21 cellular contexts compared by ENCODE assay signal in the genomic region with DNA sequence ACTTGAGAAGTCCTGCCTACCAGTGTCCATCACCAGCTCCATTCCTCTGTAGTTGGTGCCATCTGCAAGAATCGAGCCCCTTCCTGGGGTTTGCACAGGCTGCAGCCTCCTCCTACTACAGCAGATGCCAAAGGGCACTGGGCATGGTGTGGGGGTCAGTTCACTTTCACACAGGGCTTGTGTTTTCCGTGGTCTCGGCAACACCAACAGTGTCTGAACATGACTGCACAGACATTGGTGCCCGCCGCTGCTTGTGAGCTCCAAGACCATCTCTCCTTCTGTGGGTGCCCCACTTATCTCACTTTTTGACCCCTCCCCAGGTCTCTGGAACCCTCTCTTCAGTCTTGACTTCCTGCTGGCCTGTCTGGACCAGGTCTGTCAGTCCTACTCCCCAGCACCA. TPM values are rescaled to one million over a fixed set of nuclear protein-coding genes. Genes with fewer than 3 reads are reported as not detected.
DNase-seq lines count a peak whose midpoint lies in the region; ATAC-seq and TF ChIP-seq lines count a peak whose summit lies in the region.
"Had no signal": no experiment of that assay in that cellular context is flagged by ENCODE, and none has a peak within 500 bp of the region (broad histone marks: within the 10 kb centered on the region; RNA-seq: fewer than 3 reads in every experiment).

No MANE protein-coding gene starts in this region.

- peak overlapping the region; percentile 12 for H3K27ac Mint-ChIP-seq in activated CD4-positive, alpha-beta T cell treated with anti-CD3 and anti-CD28 coated beads for 36 hours
- H3K27ac Mint-ChIP-seq in nephron progenitor cell, result peak overlapping the region; percentile 76
- H3K27ac Mint-ChIP-seq: HFFc6 had no signal

- in situ Hi-C loops in Panc1 (cut with HindIII; ENCODE audit: low pct_unique_long_range_greater_than_20kb, low sequenced_read_pairs), result no loop called here

- no peaks in the 10 kb centered on the region for H3F3A ChIP-seq in smooth muscle cell (ENCODE audit: low read depth)

- TF ChIP-seq CTCF in Panc1 (IDR thresholded peaks at IDR 0.05), result no peak
- TF ChIP-seq CTCF in nephron progenitor cell (IDR thresholded peaks at IDR 0.05), result no peak
- TF ChIP-seq CTCF in smooth muscle cell (IDR thresholded peaks at IDR 0.05; ENCODE audit: borderline replicate concordance, insufficient read depth, poor library complexity, severe bottlenecking), result no peak

- no peak overlapping the region for H3K9ac ChIP-seq in smooth muscle cell (ENCODE audit: low read depth)

- DNase-seq in activated CD4-positive, alpha-beta T cell treated with anti-CD3 and anti-CD28 coated beads for 36 hours, result no peak
- no peak for DNase-seq in activated CD4-positive, alpha-beta T cell treated with anti-CD3 and anti-CD28 coated beads for 1 hour
- DNase-seq in Panc1 (ENCODE audit: low read depth, low spot score) (no peak), caudate nucleus (lab: John Stamatoyannopoulos, UW) (no peak), nephron progenitor cell (no peak), CD1c-positive myeloid dendritic cell (ENCODE audit: extremely low spot score) (no peak), DMS153 (lab: John Stamatoyannopoulos, UW) (no peak), smooth muscle cell (lab: John Stamatoyannopoulos, UW; ENCODE audit: unreplicated experiment) (no peak)
- DNase-seq: CD4-positive, CD25-positive, alpha-beta regulatory T cell; HFFc6; KG1; MG63; NCI-H1694; NCI-H2029 treated with DMSO at 0.1 percent for 48 hours; NCI-H446 treated with DMSO at 0.1 percent for 48 hours; NCI-H526; NCI-H82; NK-92 treated with Interleukin-12 subunit alpha and Interleukin-12 subunit beta, amount 100 ng/mL, for 24 hours; PC-3; SJCRH30 had no signal

- H2AFZ ChIP-seq in smooth muscle cell (ENCODE audit: low read depth), result no peak overlapping the region

- peaks cover 7% of the 10 kb centered on the region for H3K4me1 Mint-ChIP-seq in activated CD4-positive, alpha-beta T cell treated with anti-CD3 and anti-CD28 coated beads for 36 hours
- no peaks in the 10 kb centered on the region for H3K4me1 Mint-ChIP-seq in nephron progenitor cell

- H3K36me3 ChIP-seq in Panc1 (ENCODE audit: control insufficient read depth, insufficient read depth, low read length), result no peaks in the 10 kb centered on the region
- H3K36me3 ChIP-seq in smooth muscle cell (ENCODE audit: low read depth), result no peaks in the 10 kb centered on the region
- H3K36me3 ChIP-seq: MG63, SJCRH30 had no signal

- H3K4me2 ChIP-seq in smooth muscle cell, result no peak overlapping the region

- no peaks in the 10 kb centered on the region for H4K20me1 ChIP-seq in smooth muscle cell (ENCODE audit: low read depth)

- H3K27me3 ChIP-seq in Panc1 (ENCODE audit: control insufficient read depth, insufficient read depth, low read length), result no peaks in the 10 kb centered on the region
- H3K27me3 ChIP-seq in smooth muscle cell (ENCODE audit: low read depth), result no peaks in the 10 kb centered on the region
- H3K27me3 ChIP-seq: MG63, SJCRH30 had no signal

- H3K4me1 ChIP-seq in Panc1 (ENCODE audit: control insufficient read depth, insufficient read depth, low read length), result no peaks in the 10 kb centered on the region
- no peaks in the 10 kb centered on the region for H3K4me1 ChIP-seq in smooth muscle cell (ENCODE audit: low read depth)
- H3K4me1 ChIP-seq: SJCRH30 had no signal

- ATAC-seq in activated CD4-positive, alpha-beta T cell treated with anti-CD3 and anti-CD28 coated beads for 36 hours, result no peak
- no peak for ATAC-seq in Panc1
- ATAC-seq: PC-3, Right ventricle myocardium inferior had no signal

- H3K9me3 Mint-ChIP-seq in activated CD4-positive, alpha-beta T cell treated with anti-CD3 and anti-CD28 coated beads for 36 hours (ENCODE audit: low read depth), result no peaks in the 10 kb centered on the region
- peaks cover 3% of the 10 kb centered on the region for H3K9me3 Mint-ChIP-seq in nephron progenitor cell
- H3K9me3 Mint-ChIP-seq: HFFc6 had no signal

- H3K27me3 Mint-ChIP-seq in activated CD4-positive, alpha-beta T cell treated with anti-CD3 and anti-CD28 coated beads for 36 hours, result no peaks in the 10 kb centered on the region
- H3K27me3 Mint-ChIP-seq in nephron progenitor cell (ENCODE audit: low read depth, poor library complexity), result peaks cover 3% of the 10 kb centered on the region
- H3K27me3 Mint-ChIP-seq: CD4-positive, CD25-positive, alpha-beta regulatory T cell had no signal

- POLR2A ChIA-PET in activated CD4-positive, alpha-beta T cell treated with anti-CD3 and anti-CD28 coated beads for 36 hours (lab: Charles Lee), result no interaction called here
- POLR2A ChIA-PET in Panc1 (lab: Charles Lee), result no interaction called here

- CTCF ChIA-PET in activated CD4-positive, alpha-beta T cell treated with anti-CD3 and anti-CD28 coated beads for 36 hours (lab: Charles Lee), result no interaction called here
- CTCF ChIA-PET in Panc1 (lab: Charles Lee), result no interaction called here

- no peaks in the 10 kb centered on the region for H3K36me3 Mint-ChIP-seq in activated CD4-positive, alpha-beta T cell treated with anti-CD3 and anti-CD28 coated beads for 36 hours (ENCODE audit: low read depth)
- H3K36me3 Mint-ChIP-seq in nephron progenitor cell (ENCODE audit: low read depth), result peaks cover 4% of the 10 kb centered on the region
- H3K36me3 Mint-ChIP-seq: CD4-positive, CD25-positive, alpha-beta regulatory T cell had no signal

- H3K9me3 ChIP-seq in Panc1 (ENCODE audit: control insufficient read depth, insufficient read depth, low read depth, low read length), result no peaks in the 10 kb centered on the region
- no peaks in the 10 kb centered on the region for H3K9me3 ChIP-seq in smooth muscle cell (replicated peaks; ENCODE audit: low read depth)
- H3K9me3 ChIP-seq: MG63, SJCRH30 had no signal

- H3K27ac ChIP-seq in Panc1 (ENCODE audit: low read length) (no peak overlapping the region), caudate nucleus (ENCODE audit: low read depth, low read length) (peak overlapping the region; percentile 89), smooth muscle cell (ENCODE audit: low read depth) (no peak overlapping the region)
- H3K27ac ChIP-seq: SJCRH30 had no signal

- no peaks in the 10 kb centered on the region for H3K79me2 ChIP-seq in smooth muscle cell (ENCODE audit: low read depth)

- TSS peak; percentile 59 for BruUV-seq in Panc1 (replicated peaks; lab: Mats Ljungman, UMichigan)

- H3K4me3 ChIP-seq in Panc1 (ENCODE audit: low read depth in 2 of 2, low read length in 2 of 2) (no peak overlapping the region), smooth muscle cell (no peak overlapping the region)
- H3K4me3 ChIP-seq: MG63, SJCRH30 had no signal

- no peak overlapping the region for H3K4me3 Mint-ChIP-seq in activated CD4-positive, alpha-beta T cell treated with anti-CD3 and anti-CD28 coated beads for 36 hours
- no peak overlapping the region for H3K4me3 Mint-ChIP-seq in nephron progenitor cell
- H3K4me3 Mint-ChIP-seq: CD4-positive, CD25-positive, alpha-beta regulatory T cell; HFFc6 had no signal

- intact Hi-C loops in activated CD4-positive, alpha-beta T cell treated with anti-CD3 and anti-CD28 coated beads for 36 hours (cut with DNase I, micrococcal nuclease), result no loop called here
- intact Hi-C loops in Panc1 (cut with micrococcal nuclease; ENCODE audit: unreplicated experiment), result no loop called here

- WGBS in smooth muscle cell (ENCODE audit: low lambda C conversion rate), result 96% methylated on average over 5 of the region's 5 CpGs

RNA-seq across cellular contexts. Expression of a gene that starts 15.2 kb away (rescaled TPM):
- 1 to 10 TPM; 4.2 to 4.7 TPM for total RNA-seq in activated CD4-positive, alpha-beta T cell treated with anti-CD3 and anti-CD28 coated beads for 36 hours
- total RNA-seq in Panc1 (2021; ENCODE audit: unreplicated experiment), result 20.7 TPM
- 24.4 TPM for polyA plus RNA-seq in Panc1 (2012; ENCODE audit: insufficient read length)
- total RNA-seq in smooth muscle cell, result 6.6 and 9.5 TPM in 2 replicates
- 9.0 and 10.5 TPM in 2 replicates for polyA plus RNA-seq in smooth muscle cell

RNA-seq across cellular contexts. Expression of a gene that starts 20.4 kb away (rescaled TPM):
- 10 to 100 TPM in 1 of 2 experiments, 1 to 10 TPM in 1; 8.9 to 19.5 TPM for total RNA-seq in activated CD4-positive, alpha-beta T cell treated with anti-CD3 and anti-CD28 coated beads for 36 hours
- total RNA-seq in Panc1 (2021; ENCODE audit: unreplicated experiment) (10.7 TPM), smooth muscle cell (0.54 and 6.6 TPM in 2 replicates)
- 34.8 TPM for polyA plus RNA-seq in Panc1 (2012; ENCODE audit: insufficient read length)
- polyA plus RNA-seq in smooth muscle cell, result 7.4 and 7.5 TPM in 2 replicates

RNA-seq across cellular contexts. Expression of a gene that starts 24.5 kb away (rescaled TPM):
- total RNA-seq in activated CD4-positive, alpha-beta T cell treated with anti-CD3 and anti-CD28 coated beads for 36 hours, result 1 to 10 TPM; 4.7 to 7.5 TPM
- total RNA-seq in Panc1 (2021; ENCODE audit: unreplicated experiment) (12.8 TPM), smooth muscle cell (4.4 and 8.8 TPM in 2 replicates)
- polyA plus RNA-seq in Panc1 (2012; ENCODE audit: insufficient read length), result 9.0 TPM
- 9.0 and 10.2 TPM in 2 replicates for polyA plus RNA-seq in smooth muscle cell

RNA-seq across cellular contexts. Expression of a gene that starts 28.2 kb away (rescaled TPM):
- total RNA-seq in activated CD4-positive, alpha-beta T cell treated with anti-CD3 and anti-CD28 coated beads for 36 hours, result 10 to 100 TPM; 10.1 to 11.1 TPM
- total RNA-seq in Panc1 (2021; ENCODE audit: unreplicated experiment) (24.7 TPM), smooth muscle cell (5.1 and 8.7 TPM in 2 replicates)
- 33.6 TPM for polyA plus RNA-seq in Panc1 (2012; ENCODE audit: insufficient read length)
- polyA plus RNA-seq in smooth muscle cell, result 23.7 and 25.1 TPM in 2 replicates

RNA-seq across cellular contexts. Expression of a gene that starts 40.0 kb away (rescaled TPM):
- total RNA-seq in activated CD4-positive, alpha-beta T cell treated with anti-CD3 and anti-CD28 coated beads for 36 hours, result 1 to 10 TPM; 5.8 to 7.5 TPM
- total RNA-seq in Panc1 (2021; ENCODE audit: unreplicated experiment) (7.8 TPM), smooth muscle cell (3.1 and 3.3 TPM in 2 replicates)
- polyA plus RNA-seq in Panc1 (2012; ENCODE audit: insufficient read length), result 4.6 TPM
- 1.5 and 2.6 TPM in 2 replicates for polyA plus RNA-seq in smooth muscle cell
